In the genomic region with DNA sequence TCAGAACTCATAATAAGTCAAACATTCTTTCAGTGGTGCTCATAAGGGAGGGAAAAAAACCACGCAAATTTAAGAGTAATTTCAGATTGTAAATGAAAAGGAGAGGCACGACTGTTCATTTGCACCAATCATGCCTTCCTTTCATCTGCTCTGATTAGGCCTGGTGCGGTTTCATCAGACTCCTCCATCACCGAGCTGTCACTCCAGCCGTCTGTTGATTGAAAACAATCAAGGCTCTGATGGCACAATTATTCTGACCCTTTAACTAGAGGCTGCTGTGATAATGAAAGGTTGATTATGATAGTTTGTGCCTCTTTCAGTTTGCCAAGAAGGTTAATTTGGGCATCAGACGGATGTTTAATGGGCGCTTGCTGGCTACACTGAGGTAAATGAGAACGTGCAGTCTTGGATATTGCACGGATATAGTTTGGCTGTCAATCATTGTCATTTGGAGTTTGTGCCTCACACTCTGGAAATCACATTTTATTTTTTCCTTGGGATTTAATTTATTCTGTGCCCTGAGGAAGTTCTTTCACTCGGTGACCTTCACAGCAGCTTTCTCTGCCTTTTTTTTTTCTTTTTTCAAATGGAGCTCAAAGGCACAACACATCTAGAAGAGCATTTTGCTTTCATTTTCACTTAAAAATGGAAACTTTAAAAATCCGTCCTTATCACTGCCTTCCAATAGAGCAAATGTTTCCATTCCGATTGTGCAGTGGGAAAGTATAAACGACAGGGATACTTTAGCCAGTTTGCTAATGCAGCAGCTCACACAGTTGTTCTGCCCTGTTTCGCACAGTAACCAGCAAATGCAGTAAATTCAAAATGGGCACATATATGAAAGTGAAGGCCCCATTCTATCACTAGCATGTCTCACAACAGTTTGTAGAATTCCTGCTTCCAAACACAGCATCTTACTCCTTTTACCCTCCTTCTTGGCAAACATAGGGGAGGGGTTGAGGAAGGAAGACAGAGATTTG, we compare ENCODE assay signal across 17 cellular contexts.
DNase-seq lines count a peak whose midpoint lies in the region; ATAC-seq and TF ChIP-seq lines count a peak whose summit lies in the region.
"Had no signal": no experiment of that assay in that cellular context is flagged by ENCODE, and none has a peak within 500 bp of the region (broad histone marks: within the 10 kb centered on the region; RNA-seq: fewer than 3 reads in every experiment).

No MANE protein-coding gene starts in this region.

- H3K9me3 Mint-ChIP-seq in mesothelial cell of epicardium: no peaks in the 10 kb centered on the region
- H3K9me3 Mint-ChIP-seq: activated B cell treated with CpG ODN at 0.5 μM for 24 hours; activated T-cell treated with anti-CD3 and anti-CD28 coated beads, Interleukin-2, amount 50 U/mL, for 4 hours; stimulated activated effector memory CD8-positive, alpha-beta T cell treated with anti-CD3 and anti-CD28 coated beads, Interleukin-12 subunit alpha, Interleukin-12 subunit beta, amount 100 ng/mL, for 72 hours had no signal

- H3K36me3 ChIP-seq in ascending aorta: no peaks in the 10 kb centered on the region
- H3K36me3 ChIP-seq: BE2C, HAP-1, prostate gland had no signal

- no peaks in the 10 kb centered on the region for H3K9me3 ChIP-seq in ascending aorta
- H3K9me3 ChIP-seq: BE2C, HAP-1, prostate gland had no signal

- no peak overlapping the region for H3K27ac ChIP-seq in ascending aorta
- H3K27ac ChIP-seq: prostate gland had no signal

- peak overlapping the region; percentile 51 for H3K27ac Mint-ChIP-seq in mesothelial cell of epicardium
- H3K27ac Mint-ChIP-seq: activated B cell treated with CpG ODN at 0.5 μM for 24 hours; stimulated activated effector memory CD8-positive, alpha-beta T cell treated with anti-CD3 and anti-CD28 coated beads, Interleukin-12 subunit alpha, Interleukin-12 subunit beta, amount 100 ng/mL, for 72 hours had no signal

- H3K4me3 Mint-ChIP-seq in mesothelial cell of epicardium: no peak overlapping the region
- H3K4me3 Mint-ChIP-seq: activated B cell treated with CpG ODN at 0.5 μM for 24 hours; activated T-cell treated with anti-CD3 and anti-CD28 coated beads, Interleukin-2, amount 50 U/mL, for 4 hours; stimulated activated effector memory CD8-positive, alpha-beta T cell treated with anti-CD3 and anti-CD28 coated beads, Interleukin-12 subunit alpha, Interleukin-12 subunit beta, amount 100 ng/mL, for 72 hours had no signal

- ATAC-seq in HG02623 (IDR thresholded peaks at IDR 0.05; ENCODE audit: unreplicated experiment): no peak
- ATAC-seq: activated T-cell treated with anti-CD3 and anti-CD28 coated beads, Interleukin-2, amount 50 U/mL, for 4 hours; stimulated activated effector memory CD8-positive, alpha-beta T cell treated with anti-CD3 and anti-CD28 coated beads, Interleukin-12 subunit alpha, Interleukin-12 subunit beta, amount 100 ng/mL, for 72 hours had no signal

- intact Hi-C loops in ascending aorta (cut with DNase I): no loop called here

- no peaks in the 10 kb centered on the region for H3K27me3 Mint-ChIP-seq in mesothelial cell of epicardium (ENCODE audit: low read depth)
- H3K27me3 Mint-ChIP-seq: activated B cell treated with CpG ODN at 0.5 μM for 24 hours had no signal

- no peaks in the 10 kb centered on the region for H3K4me1 ChIP-seq in ascending aorta
- H3K4me1 ChIP-seq: BE2C, HAP-1, prostate gland had no signal

- DNase-seq in Ammon's horn (ENCODE audit: low spot score): peak; percentile 45
- DNase-seq in NCI-H1417 (lab: John Stamatoyannopoulos, UW): peak in 2 of 3 experiments; percentile 65 to 93
- DNase-seq in ascending aorta (ENCODE audit: low spot score in 2 of 2): no peak
- DNase-seq in mesothelial cell of epicardium (ENCODE audit: low spot score in 2 of 2, unreplicated experiment in 2 of 2): no peak
- no peak for DNase-seq in SIG-M5 (lab: John Stamatoyannopoulos, UW)
- no peak for DNase-seq in NCI-H446 (lab: John Stamatoyannopoulos, UW)
- DNase-seq in GOT3 (lab: John Stamatoyannopoulos, UW): no peak
- DNase-seq: activated B cell treated with CpG ODN at 0.5 μM for 24 hours; activated T-cell treated with anti-CD3 and anti-CD28 coated beads, Interleukin-2, amount 50 U/mL, for 4 hours; BE2C; MV-4-11; NCI-H510A treated with DMSO at 0.1 percent for 48 hours; SHP77 had no signal

- H3K36me3 Mint-ChIP-seq in mesothelial cell of epicardium: no peaks in the 10 kb centered on the region
- H3K36me3 Mint-ChIP-seq: stimulated activated effector memory CD8-positive, alpha-beta T cell treated with anti-CD3 and anti-CD28 coated beads, Interleukin-12 subunit alpha, Interleukin-12 subunit beta, amount 100 ng/mL, for 72 hours had no signal

- TF ChIP-seq CTCF in ascending aorta (IDR thresholded peaks at IDR 0.05) (no peak), mesothelial cell of epicardium (IDR thresholded peaks at IDR 0.05; ENCODE audit: unreplicated experiment) (no peak)

- peaks cover 67% of the 10 kb centered on the region for H3K4me1 Mint-ChIP-seq in mesothelial cell of epicardium
- H3K4me1 Mint-ChIP-seq: activated B cell treated with CpG ODN at 0.5 μM for 24 hours; stimulated activated effector memory CD8-positive, alpha-beta T cell treated with anti-CD3 and anti-CD28 coated beads, Interleukin-12 subunit alpha, Interleukin-12 subunit beta, amount 100 ng/mL, for 72 hours had no signal

- H3K4me3 ChIP-seq in ascending aorta: peak overlapping the region; percentile 27 to 30
- H3K4me3 ChIP-seq: HAP-1, prostate gland had no signal

- no peaks in the 10 kb centered on the region for H3K27me3 ChIP-seq in ascending aorta

Comparison
In these comparisons a context has a peak if more than half of its experiments do, and no peak if none do; other contexts are left out.
1. DNase-seq: peak in Ammon's horn (single experiment) and NCI-H1417 (2 of 3); none in ascending aorta (0 of 2), mesothelial cell of epicardium (0 of 2), SIG-M5 (single experiment), NCI-H446 (0 of 2) and GOT3 (single experiment).